ENCODE assay signal across 16 cellular contexts in genomic region chr4:37953620-37954325, GRCh38. TPM values are rescaled to one million over a fixed set of nuclear protein-coding genes. Genes with fewer than 3 reads are reported as not detected.
DNase-seq lines count a peak whose midpoint lies in the region; ATAC-seq and TF ChIP-seq lines count a peak whose summit lies in the region.
"Had no signal": no experiment of that assay in that cellular context is flagged by ENCODE, and none has a peak within 500 bp of the region (broad histone marks: within the 10 kb centered on the region; RNA-seq: fewer than 3 reads in every experiment).

No MANE protein-coding gene starts in this region.

- H3K27me3 Mint-ChIP-seq in activated naive CD8-positive, alpha-beta T cell: no peaks in the 10 kb centered on the region
- no peaks in the 10 kb centered on the region for H3K27me3 Mint-ChIP-seq in activated naive CD8-positive, alpha-beta T cell treated with anti-CD3 and anti-CD28 coated beads for 36 hours
- H3K27me3 Mint-ChIP-seq: activated CD4-positive, alpha-beta memory T cell treated with anti-CD3 and anti-CD28 coated beads for 36 hours had no signal

- peaks cover 22% of the 10 kb centered on the region for H3K36me3 Mint-ChIP-seq in activated naive CD8-positive, alpha-beta T cell
- H3K36me3 Mint-ChIP-seq in activated naive CD8-positive, alpha-beta T cell treated with anti-CD3 and anti-CD28 coated beads for 36 hours: peaks cover 27% of the 10 kb centered on the region

- H2AFZ ChIP-seq in fibroblast of lung (ENCODE audit: low read length): no peak overlapping the region

- no peaks in the 10 kb centered on the region for H3K9me3 ChIP-seq in fibroblast of lung (ENCODE audit: control insufficient read depth, insufficient read depth, low read depth, low read length)
- H3K9me3 ChIP-seq: body of pancreas, psoas muscle had no signal

- H3K9me3 Mint-ChIP-seq in activated naive CD8-positive, alpha-beta T cell (ENCODE audit: low read depth): peaks cover 3% of the 10 kb centered on the region
- peaks cover 5% of the 10 kb centered on the region for H3K9me3 Mint-ChIP-seq in activated naive CD8-positive, alpha-beta T cell treated with anti-CD3 and anti-CD28 coated beads for 36 hours
- H3K9me3 Mint-ChIP-seq: activated CD4-positive, alpha-beta memory T cell treated with anti-CD3 and anti-CD28 coated beads for 36 hours had no signal

- no peaks in the 10 kb centered on the region for H4K20me1 ChIP-seq in fibroblast of lung (ENCODE audit: control insufficient read depth, extremely low read depth, insufficient read depth, low read length)

- no peaks in the 10 kb centered on the region for H3K79me2 ChIP-seq in fibroblast of lung (ENCODE audit: control insufficient read depth, insufficient read depth, low read length)

- H3K27me3 ChIP-seq in fibroblast of lung (ENCODE audit: control insufficient read depth, insufficient read depth, low read length): no peaks in the 10 kb centered on the region
- H3K27me3 ChIP-seq: body of pancreas had no signal

- H3K27ac ChIP-seq in fibroblast of lung (ENCODE audit: insufficient read depth, low read length): no peak overlapping the region
- H3K27ac ChIP-seq: body of pancreas, psoas muscle had no signal

- DNase-seq in activated naive CD8-positive, alpha-beta T cell treated with anti-CD3 and anti-CD28 coated beads for 36 hours: no peak
- peak; percentile 68 for DNase-seq in RKO (ENCODE audit: low spot score)
- peak; percentile 66 to 83 for DNase-seq in fibroblast of lung (ENCODE audit: low read depth in 2 of 2)
- no peak for DNase-seq in AG08396 (ENCODE audit: low spot score)
- DNase-seq in nucleus accumbens (lab: John Stamatoyannopoulos, UW): no peak
- DNase-seq: KBM-7, left ventricle myocardium superior, NCI-H1105 treated with DMSO at 0.1 percent for 48 hours, psoas muscle, SHP77 treated with DMSO at 0.1 percent for 48 hours, substantia nigra had no signal

- peak overlapping the region; percentile 2 for H3K27ac Mint-ChIP-seq in activated naive CD8-positive, alpha-beta T cell
- no peak overlapping the region for H3K27ac Mint-ChIP-seq in activated naive CD8-positive, alpha-beta T cell treated with anti-CD3 and anti-CD28 coated beads for 36 hours

- ATAC-seq in HG02981 (IDR thresholded peaks at IDR 0.05; ENCODE audit: unreplicated experiment) (no peak), HG03039 (IDR thresholded peaks at IDR 0.05; ENCODE audit: unreplicated experiment) (no peak)
- ATAC-seq: body of pancreas, left ventricle myocardium superior had no signal

- no peaks in the 10 kb centered on the region for H3K36me3 ChIP-seq in fibroblast of lung (ENCODE audit: control insufficient read depth, insufficient read depth, low read length)

- H3K9ac ChIP-seq in fibroblast of lung (ENCODE audit: insufficient read depth, low read length): no peak overlapping the region

- H3K4me2 ChIP-seq in fibroblast of lung (ENCODE audit: extremely low read depth, insufficient read depth, low read length): no peak overlapping the region

- no peak overlapping the region for H3K4me3 Mint-ChIP-seq in activated naive CD8-positive, alpha-beta T cell
- no peak overlapping the region for H3K4me3 Mint-ChIP-seq in activated naive CD8-positive, alpha-beta T cell treated with anti-CD3 and anti-CD28 coated beads for 36 hours

- no peak for TF ChIP-seq CTCF in fibroblast of lung (conservative IDR thresholded peaks at IDR 0.05 in 1 of 2, IDR thresholded peaks at IDR 0.05 in 1 of 2; ENCODE audit: low read depth in 1 of 2, low read length in 2 of 2)

- no peak overlapping the region for H3K4me3 ChIP-seq in fibroblast of lung (replicated peaks in 1 of 4; ENCODE audit: control extremely low read depth in 1 of 4, insufficient read depth in 1 of 4, low read depth in 3 of 4, low read length in 4 of 4)
- H3K4me3 ChIP-seq: body of pancreas, psoas muscle had no signal

- H3K4me1 ChIP-seq in fibroblast of lung (ENCODE audit: control insufficient read depth, extremely low read depth, insufficient read depth, low read length): no peaks in the 10 kb centered on the region
- H3K4me1 ChIP-seq: body of pancreas had no signal

- peaks cover 14% of the 10 kb centered on the region for H3K4me1 Mint-ChIP-seq in activated naive CD8-positive, alpha-beta T cell (ENCODE audit: low read depth)
- peaks cover 9% of the 10 kb centered on the region for H3K4me1 Mint-ChIP-seq in activated naive CD8-positive, alpha-beta T cell treated with anti-CD3 and anti-CD28 coated beads for 36 hours

RNA-seq across cellular contexts. Expression of gene PTTG2, which starts 6.4 kb away (rescaled TPM):
- under 1 TPM in 1 of 2 experiments, not detected in 1; 0.34 TPM for total RNA-seq in activated naive CD8-positive, alpha-beta T cell treated with anti-CD3 and anti-CD28 coated beads for 36 hours
- total RNA-seq in fibroblast of lung: not detected in 2 replicates
- polyA plus RNA-seq in fibroblast of lung: not detected in 2 replicates
- not detected in 2 replicates for polyA plus RNA-seq in fibroblast of lung (2012)
- not detected in 2 replicates for polyA minus RNA-seq in fibroblast of lung (ENCODE audit: low replicate concordance)
- total RNA-seq: activated CD4-positive, alpha-beta memory T cell treated with anti-CD3 and anti-CD28 coated beads for 36 hours had no signal

Comparison
In these comparisons a context has a peak if more than half of its experiments do, and no peak if none do; other contexts are left out.
1. DNase-seq: peak in RKO (single experiment) and fibroblast of lung (2 of 2); none in activated naive CD8-positive, alpha-beta T cell treated with anti-CD3 and anti-CD28 coated beads for 36 hours (single experiment), AG08396 (single experiment) and nucleus accumbens (0 of 56).